ENCODE assay signal across 19 cellular contexts in the genomic region with DNA sequence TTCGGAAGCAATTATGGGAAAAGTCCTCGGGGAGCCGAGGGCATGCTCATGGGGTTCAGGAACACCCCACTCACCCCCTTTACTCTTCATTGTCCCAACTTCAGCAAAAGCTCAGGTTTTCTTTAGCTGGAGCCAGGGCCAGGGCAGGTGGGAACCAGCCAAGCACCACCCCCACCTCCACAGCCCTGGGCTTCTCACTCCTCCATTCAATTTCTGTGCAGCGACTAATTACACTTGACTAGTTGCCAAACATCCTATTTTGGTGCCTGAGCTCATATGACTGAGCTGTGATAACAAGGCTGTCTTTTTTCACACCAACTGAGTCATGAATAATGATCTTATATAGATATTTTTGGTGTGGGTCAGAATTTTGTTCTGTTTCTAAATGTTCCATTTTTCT.
DNase-seq lines count a peak whose midpoint lies in the region; ATAC-seq and TF ChIP-seq lines count a peak whose summit lies in the region.
"Had no signal": no experiment of that assay in that cellular context is flagged by ENCODE, and none has a peak within 500 bp of the region (broad histone marks: within the 10 kb centered on the region; RNA-seq: fewer than 3 reads in every experiment).

No MANE protein-coding gene starts in this region.

- H3K36me3 ChIP-seq in CD8-positive, alpha-beta T cell (ENCODE audit: insufficient read depth, low read length), result no peaks in the 10 kb centered on the region
- H3K36me3 ChIP-seq: ascending aorta, heart left ventricle, lower lobe of right lung, Peyer's patch had no signal

- H3K9me3 ChIP-seq in CD8-positive, alpha-beta T cell (ENCODE audit: low read length), result no peaks in the 10 kb centered on the region
- H3K9me3 ChIP-seq: ascending aorta, Peyer's patch had no signal

- no peak overlapping the region for H3K4me3 ChIP-seq in CD8-positive, alpha-beta T cell (ENCODE audit: low read depth, low read length)
- H3K4me3 ChIP-seq: ascending aorta, heart left ventricle, lower lobe of right lung, Peyer's patch had no signal

- H3K27ac Mint-ChIP-seq in CD8-positive, alpha-beta T cell, result no peak overlapping the region
- H3K27ac Mint-ChIP-seq: activated naive CD4-positive, alpha-beta T cell treated with anti-CD3 and anti-CD28 coated beads for 36 hours; immature natural killer cell; stimulated activated memory B cell treated with anti-CD40 and anti-IgM and Interleukin-4, amounts not matched to agents 10 μg/mL and 1 μg/mL and 100 μg/mL, for 72 hours had no signal

- H3K4me1 Mint-ChIP-seq in CD8-positive, alpha-beta T cell (ENCODE audit: low read depth), result no peaks in the 10 kb centered on the region
- H3K4me1 Mint-ChIP-seq: immature natural killer cell; stimulated activated memory B cell treated with anti-CD40 and anti-IgM and Interleukin-4, amounts not matched to agents 10 μg/mL and 1 μg/mL and 100 μg/mL, for 72 hours had no signal

- intact Hi-C loops in CD8-positive, alpha-beta T cell (cut with DNase I, micrococcal nuclease), result no loop called here

- H3K27me3 Mint-ChIP-seq in CD8-positive, alpha-beta T cell (ENCODE audit: low read depth), result no peaks in the 10 kb centered on the region

- H3K4me1 ChIP-seq in CD8-positive, alpha-beta T cell (ENCODE audit: insufficient read depth, low read length), result no peaks in the 10 kb centered on the region
- H3K4me1 ChIP-seq: ascending aorta, lower lobe of right lung, Peyer's patch had no signal

- no peak for TF ChIP-seq CTCF in CD8-positive, alpha-beta T cell (IDR thresholded peaks at IDR 0.05)

- peaks cover 10% of the 10 kb centered on the region for H3K9me3 Mint-ChIP-seq in CD8-positive, alpha-beta T cell

- no peak for ATAC-seq in GM19035 (IDR thresholded peaks at IDR 0.05; ENCODE audit: unreplicated experiment)
- ATAC-seq in CD8-positive, alpha-beta T cell, result no peak
- ATAC-seq: lower lobe of right lung; sciatic nerve; stimulated activated memory B cell treated with anti-CD40 and anti-IgM and Interleukin-4, amounts not matched to agents 10 μg/mL and 1 μg/mL and 100 μg/mL, for 72 hours had no signal

- H3K27ac ChIP-seq in CD8-positive, alpha-beta T cell (ENCODE audit: low read depth, low read length), result no peak overlapping the region
- H3K27ac ChIP-seq: ascending aorta, heart left ventricle, lower lobe of right lung, Peyer's patch had no signal

- no peaks in the 10 kb centered on the region for H3K36me3 Mint-ChIP-seq in CD8-positive, alpha-beta T cell
- H3K36me3 Mint-ChIP-seq: immature natural killer cell; stimulated activated memory B cell treated with anti-CD40 and anti-IgM and Interleukin-4, amounts not matched to agents 10 μg/mL and 1 μg/mL and 100 μg/mL, for 72 hours had no signal

- POLR2A ChIA-PET in CD8-positive, alpha-beta T cell (lab: Charles Lee), result no interaction called here

- H3K4me3 Mint-ChIP-seq in CD8-positive, alpha-beta T cell, result no peak overlapping the region
- H3K4me3 Mint-ChIP-seq: activated naive CD4-positive, alpha-beta T cell treated with anti-CD3 and anti-CD28 coated beads for 36 hours; immature natural killer cell; stimulated activated memory B cell treated with anti-CD40 and anti-IgM and Interleukin-4, amounts not matched to agents 10 μg/mL and 1 μg/mL and 100 μg/mL, for 72 hours had no signal

- peak; percentile 63 for DNase-seq in DMS153 treated with DMSO at 0.1 percent for 48 hours (lab: John Stamatoyannopoulos, UW; ENCODE audit: unreplicated experiment)
- peak; percentile 83 for DNase-seq in NCI-H1694 (lab: John Stamatoyannopoulos, UW)
- peak; percentile 10 for DNase-seq in NCI-H774 (lab: John Stamatoyannopoulos, UW)
- peak; percentile 34 for DNase-seq in kidney glomerular epithelial cell (lab: John Stamatoyannopoulos, UW)
- DNase-seq in middle frontal gyrus (ENCODE audit: extremely low spot score, low spot score), result no peak
- no peak for DNase-seq in CD8-positive, alpha-beta T cell
- no peak for DNase-seq in activated CD4-positive, alpha-beta T cell treated with anti-CD3 and anti-CD28 coated beads, Interleukin-2, amount 50 U/mL, for 48 hours
- DNase-seq: activated CD4-positive, alpha-beta T cell treated with anti-CD3 and anti-CD28 coated beads, Interleukin-2, amount 50 U/mL, for 4 hours; activated naive CD4-positive, alpha-beta T cell treated with anti-CD3 and anti-CD28 coated beads for 36 hours; GOT3; heart left ventricle; immature natural killer cell; lower lobe of right lung; Peyer's patch; T-helper 2 cell had no signal

- H3K27me3 ChIP-seq in CD8-positive, alpha-beta T cell (ENCODE audit: insufficient read depth, low read length), result no peaks in the 10 kb centered on the region
- H3K27me3 ChIP-seq: ascending aorta, heart left ventricle, Peyer's patch had no signal

- CTCF ChIA-PET in CD8-positive, alpha-beta T cell (lab: Charles Lee), result no interaction called here

Comparison
In these comparisons a context has a peak if more than half of its experiments do, and no peak if none do; other contexts are left out.
1. DNase-seq: peak in DMS153 treated with DMSO at 0.1 percent for 48 hours (single experiment), NCI-H1694 (single experiment), NCI-H774 (single experiment) and kidney glomerular epithelial cell (single experiment); none in middle frontal gyrus (single experiment), CD8-positive, alpha-beta T cell (0 of 7) and activated CD4-positive, alpha-beta T cell treated with anti-CD3 and anti-CD28 coated beads, Interleukin-2, amount 50 U/mL, for 48 hours (0 of 2).